Comparison of ENCODE assay signal across 11 cellular contexts in the genomic region with DNA sequence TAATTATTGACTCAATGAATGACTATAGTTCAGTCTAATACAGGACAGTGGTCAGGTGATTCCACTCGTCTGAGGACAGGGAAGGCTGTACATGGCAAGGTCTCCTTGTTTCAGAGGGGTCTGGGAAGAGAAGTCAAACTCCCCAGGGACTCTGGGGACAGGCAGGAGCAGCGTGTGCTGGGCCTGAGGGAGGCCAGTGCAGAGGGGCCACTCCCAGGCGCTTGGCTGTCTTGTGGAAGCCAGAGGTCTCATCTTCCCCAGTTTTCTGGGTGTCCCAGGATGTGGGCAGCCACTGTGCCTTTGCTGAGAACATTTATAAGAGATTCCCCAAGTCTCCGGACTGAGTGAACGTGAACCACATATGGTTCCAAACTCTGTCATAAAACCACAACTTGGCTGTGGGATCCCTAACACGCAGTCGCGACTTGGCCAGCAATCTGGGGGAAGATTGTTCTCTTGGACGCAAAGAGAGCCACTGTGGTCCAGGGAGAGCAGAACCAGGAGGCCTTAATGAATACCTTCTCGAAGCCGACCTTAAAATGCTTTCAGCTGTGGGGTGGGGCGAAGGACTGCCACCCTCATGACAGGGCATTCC.
"Had no signal": no experiment of that assay in that cellular context is flagged by ENCODE, and none has a peak within 500 bp of the region (broad histone marks: within the 10 kb centered on the region; RNA-seq: fewer than 3 reads in every experiment).

No MANE protein-coding gene starts in this region.

- H3K36me3 Mint-ChIP-seq: stimulated activated memory B cell treated with anti-CD40 and anti-IgM and Interleukin-4, amounts not matched to agents 10 μg/mL and 1 μg/mL and 100 μg/mL, for 72 hours had no signal

- H3K4me3 ChIP-seq: hepatocyte, SJSA1, tibial nerve had no signal

- H3K79me2 ChIP-seq: hepatocyte had no signal

- H3K27me3 Mint-ChIP-seq: stimulated activated memory B cell treated with anti-CD40 and anti-IgM and Interleukin-4, amounts not matched to agents 10 μg/mL and 1 μg/mL and 100 μg/mL, for 72 hours had no signal

- H3K27me3 ChIP-seq: hepatocyte, SJSA1, tibial nerve had no signal

- H3K27ac Mint-ChIP-seq: activated T-helper 2 cell treated with anti-CD3 and anti-CD28 coated beads, Interferon-gamma antibody, Interleukin-2, Interleukin-4, amounts not matched to agents 10 μg/mL and 5 μg/mL and 100 μg/mL, durations not matched to agents 14 hours and 24 hours and 36 hours had no signal

- H3K27ac ChIP-seq: hepatocyte, SJSA1, tibial nerve had no signal

- H3K4me3 Mint-ChIP-seq: stimulated activated memory B cell treated with anti-CD40 and anti-IgM and Interleukin-4, amounts not matched to agents 10 μg/mL and 1 μg/mL and 100 μg/mL, for 72 hours had no signal

- H3K9me3 Mint-ChIP-seq: activated T-helper 2 cell treated with anti-CD3 and anti-CD28 coated beads, Interferon-gamma antibody, Interleukin-2, Interleukin-4, amounts not matched to agents 10 μg/mL and 5 μg/mL and 100 μg/mL, durations not matched to agents 14 hours and 24 hours and 36 hours; stimulated activated memory B cell treated with anti-CD40 and anti-IgM and Interleukin-4, amounts not matched to agents 10 μg/mL and 1 μg/mL and 100 μg/mL, for 72 hours had no signal

- H3K36me3 ChIP-seq: SJSA1, tibial nerve had no signal

- DNase-seq: activated CD4-positive, alpha-beta T cell treated with anti-CD3 and anti-CD28 coated beads for 4 hours; activated naive CD4-positive, alpha-beta T cell treated with anti-CD3 and anti-CD28 coated beads, Interleukin-2, amount 50 U/mL, for 16 hours; amygdala; kidney; retina; small intestine had no signal

- H3K4me2 ChIP-seq: hepatocyte had no signal

- ATAC-seq: stimulated activated memory B cell treated with anti-CD40 and anti-IgM and Interleukin-4, amounts not matched to agents 10 μg/mL and 1 μg/mL and 100 μg/mL, for 72 hours had no signal
